2 cellular contexts compared by ENCODE assay signal in the genomic region with DNA sequence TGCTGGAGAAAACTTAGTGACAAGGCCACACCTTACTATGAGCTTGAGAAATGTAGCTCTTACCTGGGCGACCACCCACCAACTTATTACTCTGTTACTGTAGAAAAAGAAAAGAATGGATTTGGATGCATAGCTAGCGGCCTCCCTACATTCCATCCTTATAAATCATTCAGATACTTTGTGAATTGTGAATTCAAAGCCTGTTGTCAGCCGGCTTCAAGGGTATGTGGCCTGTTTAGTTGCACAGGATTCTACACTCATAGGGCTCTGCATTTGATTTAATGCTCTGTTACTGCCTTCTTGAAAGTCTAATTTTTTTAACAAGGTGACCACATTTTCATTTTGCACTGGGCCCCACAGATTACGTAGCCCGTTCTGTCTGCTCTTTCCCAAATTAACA.
TF ChIP-seq lines count a peak whose summit lies in the region.

No MANE protein-coding gene starts in this region.

TF ChIP-seq in SK-N-SH, 30 proteins besides CTCF, POLR2A, EP300 and RAD21:
- TF ChIP-seq CHD2 (IDR thresholded peaks at IDR 0.05; ENCODE audit: low read length, partially characterized antibody) (no peak), RFX5 (IDR thresholded peaks at IDR 0.05; ENCODE audit: low read length) (no peak), FOXM1 (IDR thresholded peaks at IDR 0.05; ENCODE audit: low read depth) (no peak), FOSL2 (IDR thresholded peaks at IDR 0.05; ENCODE audit: borderline replicate concordance, low read depth) (no peak), JUND (IDR thresholded peaks at IDR 0.05) (0 out of 2 replicates have a peak, but pooled peaks have one; percentile 16), EZH2phosphoT487 (IDR thresholded peaks at IDR 0.05; ENCODE audit: borderline replicate concordance, low read depth) (no peak), RCOR1 (IDR thresholded peaks at IDR 0.05; ENCODE audit: low read length) (no peak), TCF12 (IDR thresholded peaks at IDR 0.05) (peak; percentile 19; the same call in 1 of the 2 replicates), MXI1 (IDR thresholded peaks at IDR 0.05; ENCODE audit: low read depth, low read length) (no peak), SMC3 (IDR thresholded peaks at IDR 0.05; ENCODE audit: low read depth, low read length) (no peak), GABPA (IDR thresholded peaks at IDR 0.05; ENCODE audit: low read depth) (no peak)
- TF ChIP-seq, protein P1, sequence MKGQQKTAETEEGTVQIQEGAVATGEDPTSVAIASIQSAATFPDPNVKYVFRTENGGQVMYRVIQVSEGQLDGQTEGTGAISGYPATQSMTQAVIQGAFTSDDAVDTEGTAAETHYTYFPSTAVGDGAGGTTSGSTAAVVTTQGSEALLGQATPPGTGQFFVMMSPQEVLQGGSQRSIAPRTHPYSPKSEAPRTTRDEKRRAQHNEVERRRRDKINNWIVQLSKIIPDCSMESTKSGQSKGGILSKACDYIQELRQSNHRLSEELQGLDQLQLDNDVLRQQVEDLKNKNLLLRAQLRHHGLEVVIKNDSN (IDR thresholded peaks at IDR 0.05; ENCODE audit: borderline replicate concordance, low read depth) = no peak

TF ChIP-seq in H1, 55 proteins besides CTCF, POLR2A, EP300 and RAD21:
- TF ChIP-seq RFX5 (IDR thresholded peaks at IDR 0.05; ENCODE audit: borderline replicate concordance, low read depth, low read length) = no peak
- TF ChIP-seq KDM4A (IDR thresholded peaks at IDR 0.05; ENCODE audit: low read depth, low read length, severe bottlenecking) = no peak
- TF ChIP-seq ASH2L (IDR thresholded peaks at IDR 0.05; ENCODE audit: low read length) = no peak
- no peak for TF ChIP-seq ZNF274 (IDR thresholded peaks at IDR 0.05; ENCODE audit: borderline replicate concordance, extremely low read depth, low read length)
- no peak for TF ChIP-seq POU5F1 (IDR thresholded peaks at IDR 0.05; ENCODE audit: low read depth, low read length)
- no peak for TF ChIP-seq BACH1 (IDR thresholded peaks at IDR 0.05; ENCODE audit: low read length)
- TF ChIP-seq JUND (IDR thresholded peaks at IDR 0.05; ENCODE audit: low read length) = no peak
- TF ChIP-seq CHD7 (IDR thresholded peaks at IDR 0.05; ENCODE audit: insufficient replicate concordance, low read length) = no peak
- no peak for TF ChIP-seq TAF1 (IDR thresholded peaks at IDR 0.05; ENCODE audit: low read depth, low read length)
- no peak for TF ChIP-seq KDM1A (IDR thresholded peaks at IDR 0.05; ENCODE audit: borderline replicate concordance, low read length)
- no peak for TF ChIP-seq CHD1 (IDR thresholded peaks at IDR 0.05; ENCODE audit: low read depth, low read length)
- TF ChIP-seq SIX5 (IDR thresholded peaks at IDR 0.05; ENCODE audit: low read depth, low read length) = no peak
- TF ChIP-seq CTBP2 (IDR thresholded peaks at IDR 0.05; ENCODE audit: borderline replicate concordance, insufficient read depth, insufficient read length, low read length) = no peak
- no peak for TF ChIP-seq SIN3A (conservative IDR thresholded peaks at IDR 0.05 in 1 of 2, IDR thresholded peaks at IDR 0.05 in 1 of 2; ENCODE audit: low read depth in 1 of 2, low read length in 2 of 2)
- no peak for TF ChIP-seq EGR1 (IDR thresholded peaks at IDR 0.05; ENCODE audit: borderline replicate concordance, low read depth, low read length)
- TF ChIP-seq SP2 (IDR thresholded peaks at IDR 0.05; ENCODE audit: low read length) = no peak
- no peak for TF ChIP-seq GTF2F1 (IDR thresholded peaks at IDR 0.05; ENCODE audit: borderline replicate concordance, low read depth, low read length)
- TF ChIP-seq CREB1 (IDR thresholded peaks at IDR 0.05) = no peak
- no peak for TF ChIP-seq ATF3 (IDR thresholded peaks at IDR 0.05; ENCODE audit: insufficient read depth, low read depth, low read length)
- TF ChIP-seq FOSL1 (IDR thresholded peaks at IDR 0.05; ENCODE audit: insufficient read depth, low read depth, low read length) = no peak
TF ChIP-seq in H1: peak in this region for 0.
